Comparison of ENCODE assay signal across 28 cellular contexts in the genomic region with DNA sequence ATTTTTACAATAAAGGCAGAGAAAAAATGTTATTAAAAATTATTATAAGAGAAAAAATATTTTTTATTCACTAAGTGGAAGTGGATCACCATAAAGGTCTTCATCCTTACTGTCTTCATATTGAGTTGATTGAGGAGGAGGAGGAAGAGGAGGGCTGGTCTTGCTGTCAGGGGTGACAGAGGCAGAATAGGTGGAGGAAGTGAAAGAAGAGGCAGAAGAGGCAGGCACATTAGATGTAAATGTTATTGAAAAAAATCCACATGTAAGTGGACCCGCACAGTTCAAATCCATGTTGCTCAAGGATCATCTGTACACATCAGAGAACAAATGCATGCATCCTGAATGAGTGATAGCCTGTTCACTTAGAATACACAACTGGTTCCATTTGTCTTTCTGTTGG. TPM values are rescaled to one million over a fixed set of nuclear protein-coding genes. Genes with fewer than 3 reads are reported as not detected.
DNase-seq lines count a peak whose midpoint lies in the region; ATAC-seq, FAIRE-seq and TF ChIP-seq lines count a peak whose summit lies in the region.
"Had no signal": no experiment of that assay in that cellular context is flagged by ENCODE, and none has a peak within 500 bp of the region (broad histone marks: within the 10 kb centered on the region; RNA-seq: fewer than 3 reads in every experiment).

No MANE protein-coding gene starts in this region.

- peaks cover 12% of the 10 kb centered on the region for H3K4me1 Mint-ChIP-seq in GM23338
- H3K4me1 Mint-ChIP-seq in T-helper 2 cell treated with Interferon-gamma antibody and Interleukin-4, amounts not matched to agents 5 μg/mL and 100 μg/mL, for 36 hours (ENCODE audit: low read depth), result peaks cover 8% of the 10 kb centered on the region
- no peaks in the 10 kb centered on the region for H3K4me1 Mint-ChIP-seq in activated naive CD4-positive, alpha-beta T cell treated with anti-CD3 and anti-CD28 coated beads for 36 hours (ENCODE audit: low read depth)
- H3K4me1 Mint-ChIP-seq: B cell; CD8-positive, alpha-beta memory T cell had no signal

- H3K4me2 ChIP-seq in A549 (peak overlapping the region; percentile 66), GM23338 (no peak overlapping the region), OCI-LY3 (ENCODE audit: low read length) (peak overlapping the region; percentile 16; the same call in 1 of the 2 replicates)

- DNase-seq in A549 (ENCODE audit: low read depth in 1 of 2, low spot score in 1 of 2), result no peak
- no peak for DNase-seq in GM23338 (ENCODE audit: low spot score)
- peak; percentile 12 for DNase-seq in iris pigment epithelial cell (ENCODE audit: low read depth)
- DNase-seq in T-helper 2 cell treated with Interferon-gamma antibody and Interleukin-4, amounts not matched to agents 5 μg/mL and 100 μg/mL, for 36 hours (ENCODE audit: low spot score), result no peak
- DNase-seq in activated naive CD4-positive, alpha-beta T cell treated with anti-CD3 and anti-CD28 coated beads for 36 hours, result no peak
- DNase-seq in posterior cingulate gyrus, result no peak
- DNase-seq in substantia nigra (lab: John Stamatoyannopoulos, UW), result no peak
- DNase-seq: activated CD8-positive, alpha-beta T cell treated with anti-CD3 and anti-CD28 coated beads for 36 hours; activated effector memory CD4-positive, alpha-beta T cell treated with anti-CD3 and anti-CD28 coated beads, Interleukin-2, amount 50 U/mL, for 16 hours; activated T-cell treated with anti-CD3 and anti-CD28 coated beads for 4 hours; CD8-positive, alpha-beta memory T cell; gastrocnemius medialis; left colon; NCI-H1048; NCI-H187; NCI-H526 treated with DMSO at 0.1 percent for 48 hours; sigmoid colon; stimulated activated naive B cell treated with anti-CD40 and anti-IgM and Interleukin-4, amounts not matched to agents 10 μg/mL and 1 μg/mL and 100 μg/mL, for 72 hours; T-helper 2 cell; testis had no signal

- TF ChIP-seq RAD21 in A549 (conservative IDR thresholded peaks at IDR 0.05 in 1 of 2, IDR thresholded peaks at IDR 0.05 in 1 of 2), result no peak

- ATAC-seq in A549 (peak in 1 of 2 experiments; percentile 12; a peak in 2 of 6 replicates), GM23338 (no peak)
- ATAC-seq: activated CD8-positive, alpha-beta T cell treated with anti-CD3 and anti-CD28 coated beads for 36 hours; gastrocnemius medialis; left colon; stimulated activated naive B cell treated with anti-CD40 and anti-IgM and Interleukin-4, amounts not matched to agents 10 μg/mL and 1 μg/mL and 100 μg/mL, for 72 hours had no signal

- intact Hi-C loops in activated naive CD4-positive, alpha-beta T cell treated with anti-CD3 and anti-CD28 coated beads for 36 hours (cut with micrococcal nuclease), result no loop called here
- intact Hi-C loops in posterior cingulate gyrus (cut with DNase I), result loop anchor here (10.0 kb wide), 1 partner anchor 405 kb away; no protein-coding TSS in a partner anchor

- peak overlapping the region; percentile 73 for H2AFZ ChIP-seq in GM23338
- no peak overlapping the region for H2AFZ ChIP-seq in OCI-LY3 (ENCODE audit: low read depth, low read length)
- H2AFZ ChIP-seq: hepatocyte had no signal

- H3F3A ChIP-seq in GM23338 (replicated peaks; ENCODE audit: low read depth), result no peaks in the 10 kb centered on the region

- no peak for TF ChIP-seq EP300 in A549 (IDR thresholded peaks at IDR 0.05)

- CTCF ChIA-PET in A549 (lab: Yijun Ruan, JAX), result no interaction called here
- CTCF ChIA-PET in activated naive CD4-positive, alpha-beta T cell treated with anti-CD3 and anti-CD28 coated beads for 36 hours (lab: Charles Lee), result no interaction called here

- TF ChIP-seq CTCF in A549 (IDR thresholded peaks at IDR 0.05) (no peak), GM23338 (conservative IDR thresholded peaks at IDR 0.05; ENCODE audit: low read depth in 2 of 2) (no peak), OCI-LY3 (IDR thresholded peaks at IDR 0.05; ENCODE audit: low read depth, low read length) (no peak)

- no peaks in the 10 kb centered on the region for H3K9me2 ChIP-seq in GM23338 (ENCODE audit: insufficient read depth)

- H4K20me1 ChIP-seq in GM23338 (replicated peaks; ENCODE audit: insufficient read depth) (no peaks in the 10 kb centered on the region), OCI-LY3 (ENCODE audit: insufficient read depth, low read length) (no peaks in the 10 kb centered on the region)

- TF ChIP-seq POLR2A in A549 (IDR thresholded peaks at IDR 0.05; ENCODE audit: low read length), result no peak

- no peak overlapping the region for H3K9ac ChIP-seq in OCI-LY3 (ENCODE audit: low read length)

- no peak overlapping the region for H3K4me3 Mint-ChIP-seq in GM23338
- H3K4me3 Mint-ChIP-seq in T-helper 2 cell treated with Interferon-gamma antibody and Interleukin-4, amounts not matched to agents 5 μg/mL and 100 μg/mL, for 36 hours, result no peak overlapping the region
- H3K4me3 Mint-ChIP-seq in activated naive CD4-positive, alpha-beta T cell treated with anti-CD3 and anti-CD28 coated beads for 36 hours, result no peak overlapping the region
- H3K4me3 Mint-ChIP-seq: activated CD8-positive, alpha-beta T cell treated with anti-CD3 and anti-CD28 coated beads for 36 hours; B cell; CD8-positive, alpha-beta memory T cell; stimulated activated naive B cell treated with anti-CD40 and anti-IgM and Interleukin-4, amounts not matched to agents 10 μg/mL and 1 μg/mL and 100 μg/mL, for 72 hours had no signal

- H3K27ac Mint-ChIP-seq in GM23338, result no peak overlapping the region
- H3K27ac Mint-ChIP-seq in T-helper 2 cell treated with Interferon-gamma antibody and Interleukin-4, amounts not matched to agents 5 μg/mL and 100 μg/mL, for 36 hours, result no peak overlapping the region
- no peak overlapping the region for H3K27ac Mint-ChIP-seq in activated naive CD4-positive, alpha-beta T cell treated with anti-CD3 and anti-CD28 coated beads for 36 hours
- H3K27ac Mint-ChIP-seq: activated CD8-positive, alpha-beta T cell treated with anti-CD3 and anti-CD28 coated beads for 36 hours; B cell; CD8-positive, alpha-beta memory T cell; stimulated activated naive B cell treated with anti-CD40 and anti-IgM and Interleukin-4, amounts not matched to agents 10 μg/mL and 1 μg/mL and 100 μg/mL, for 72 hours had no signal

- H3K79me2 ChIP-seq in GM23338 (replicated peaks; ENCODE audit: insufficient read depth) (peaks cover 9% of the 10 kb centered on the region), OCI-LY3 (ENCODE audit: low read length) (no peaks in the 10 kb centered on the region)

- FAIRE-seq in A549 (lab: Jason Lieb, UNC), result no peak
- FAIRE-seq: endometrium had no signal

- H3K36me3 ChIP-seq in GM23338 (ENCODE audit: insufficient read depth) (no peaks in the 10 kb centered on the region), OCI-LY3 (replicated peaks; ENCODE audit: low read depth, low read length) (no peaks in the 10 kb centered on the region)
- H3K36me3 ChIP-seq: gastrocnemius medialis, prostate gland, sigmoid colon, vagina had no signal

- H3K9me3 ChIP-seq in A549 (no peaks in the 10 kb centered on the region), OCI-LY3 (ENCODE audit: insufficient read depth, low read length) (no peaks in the 10 kb centered on the region)
- H3K9me3 ChIP-seq: gastrocnemius medialis, prostate gland, sigmoid colon, testis, vagina had no signal

- H3K27me3 ChIP-seq in GM23338 (ENCODE audit: insufficient read depth) (no peaks in the 10 kb centered on the region), OCI-LY3 (ENCODE audit: low read depth, low read length) (no peaks in the 10 kb centered on the region)
- H3K27me3 ChIP-seq: gastrocnemius medialis, hepatocyte, sigmoid colon, testis, vagina had no signal

- H3K4me1 ChIP-seq in A549 (peaks cover 42% of the 10 kb centered on the region), GM23338 (ENCODE audit: insufficient read depth) (peaks cover 2% of the 10 kb centered on the region; the same call in 1 of the 2 replicates), OCI-LY3 (ENCODE audit: low read length) (peaks cover 6% of the 10 kb centered on the region; the same call in 1 of the 2 replicates)
- H3K4me1 ChIP-seq: gastrocnemius medialis, prostate gland, testis had no signal

- H3K36me3 Mint-ChIP-seq in GM23338 (ENCODE audit: low read depth), result no peaks in the 10 kb centered on the region
- no peaks in the 10 kb centered on the region for H3K36me3 Mint-ChIP-seq in T-helper 2 cell treated with Interferon-gamma antibody and Interleukin-4, amounts not matched to agents 5 μg/mL and 100 μg/mL, for 36 hours (ENCODE audit: low read depth)
- no peaks in the 10 kb centered on the region for H3K36me3 Mint-ChIP-seq in activated naive CD4-positive, alpha-beta T cell treated with anti-CD3 and anti-CD28 coated beads for 36 hours (ENCODE audit: low read depth)
- H3K36me3 Mint-ChIP-seq: CD8-positive, alpha-beta memory T cell; stimulated activated naive B cell treated with anti-CD40 and anti-IgM and Interleukin-4, amounts not matched to agents 10 μg/mL and 1 μg/mL and 100 μg/mL, for 72 hours had no signal

- POLR2A ChIA-PET in A549 (lab: Yijun Ruan, JAX), result no interaction called here

- H3K4me3 ChIP-seq in A549, result no peak overlapping the region
- no peak overlapping the region for H3K4me3 ChIP-seq in GM23338
- no peak overlapping the region for H3K4me3 ChIP-seq in OCI-LY3 (ENCODE audit: low read length)
- H3K4me3 ChIP-seq: gastrocnemius medialis, hepatocyte, prostate gland, sigmoid colon, testis, vagina had no signal

- no peaks in the 10 kb centered on the region for H3K27me3 Mint-ChIP-seq in GM23338 (ENCODE audit: insufficient read depth, low read depth, poor library complexity)
- H3K27me3 Mint-ChIP-seq in T-helper 2 cell treated with Interferon-gamma antibody and Interleukin-4, amounts not matched to agents 5 μg/mL and 100 μg/mL, for 36 hours (ENCODE audit: low read depth), result peaks cover 16% of the 10 kb centered on the region
- H3K27me3 Mint-ChIP-seq in activated naive CD4-positive, alpha-beta T cell treated with anti-CD3 and anti-CD28 coated beads for 36 hours (ENCODE audit: low read depth), result no peaks in the 10 kb centered on the region

- H3K27ac ChIP-seq in A549 (peak overlapping the region; percentile 71 to 76; a peak in 4 of 6 replicates), GM23338 (ENCODE audit: low read depth) (no peak overlapping the region), OCI-LY3 (ENCODE audit: low read length) (no peak overlapping the region), substantia nigra (ENCODE audit: low read depth, low read length, poor library complexity, severe bottlenecking) (no peak overlapping the region)
- H3K27ac ChIP-seq: gastrocnemius medialis, prostate gland, RWPE1, sigmoid colon, testis, vagina had no signal

- 71% methylated on average over 1 of the region's 1 CpG for WGBS in A549 (ENCODE audit: missing lambda C conversion rate)

- H3K9me3 Mint-ChIP-seq in GM23338, result no peaks in the 10 kb centered on the region
- H3K9me3 Mint-ChIP-seq in T-helper 2 cell treated with Interferon-gamma antibody and Interleukin-4, amounts not matched to agents 5 μg/mL and 100 μg/mL, for 36 hours, result no peaks in the 10 kb centered on the region
- H3K9me3 Mint-ChIP-seq in activated naive CD4-positive, alpha-beta T cell treated with anti-CD3 and anti-CD28 coated beads for 36 hours, result no peaks in the 10 kb centered on the region
- H3K9me3 Mint-ChIP-seq: activated CD8-positive, alpha-beta T cell treated with anti-CD3 and anti-CD28 coated beads for 36 hours; CD8-positive, alpha-beta memory T cell; stimulated activated naive B cell treated with anti-CD40 and anti-IgM and Interleukin-4, amounts not matched to agents 10 μg/mL and 1 μg/mL and 100 μg/mL, for 72 hours had no signal

RNA-seq across cellular contexts. Expression of a gene that starts 6.4 kb away (rescaled TPM):
- polyA plus RNA-seq in A549 (2011; rRNA removed) (155 and 202 TPM in 2 replicates), A549 (2017; fragmentation: RNase III; extraction: RNeasy Plus Mini Kit Qiagen cat#74134 plus additional on column Dnase treatment) (85.2 to 107 TPM (median 93.9 TPM) in 3 replicates), GM23338 (2016; fragmentation: Nextera tagmentation; extraction: Ambion mirVana) (154 and 263 TPM in 2 replicates)
- polyA plus RNA-seq in A549 (2012; cell fraction: cytosol; rRNA removed), result 83.2 and 110 TPM in 2 replicates
- polyA plus RNA-seq in A549 (2012; cell fraction: nucleus; rRNA removed), result 60.9 and 68.9 TPM in 2 replicates
- polyA minus RNA-seq in A549 (2011; rRNA and poly(A)+ RNA removed), result 66.4 and 97.0 TPM in 2 replicates
- 118 and 146 TPM in 2 replicates for total RNA-seq in GM23338 (2014; rRNA removed; shearing (Covaris generic))
- total RNA-seq in activated naive CD4-positive, alpha-beta T cell treated with anti-CD3 and anti-CD28 coated beads for 36 hours, result 10 to 100 TPM in 1 of 2 experiments, 1 to 10 TPM in 1; 8.9 to 10.9 TPM
- total RNA-seq: G401 had no signal

Comparison
In these comparisons a context has a peak if more than half of its experiments do, and no peak if none do; other contexts are left out.
1. H3K27ac ChIP-seq: peak in A549 (2 of 2); none in GM23338 (single experiment), OCI-LY3 (single experiment) and substantia nigra (single experiment).